Comparison of ENCODE assay signal across 32 cellular contexts in genomic region chr4:3424522-3425095, GRCh38. TPM values are rescaled to one million over a fixed set of nuclear protein-coding genes. Genes with fewer than 3 reads are reported as not detected.
"Had no signal": no experiment of that assay in that cellular context is flagged by ENCODE, and none has a peak within 500 bp of the region (broad histone marks: within the 10 kb centered on the region; RNA-seq: fewer than 3 reads in every experiment).

No MANE protein-coding gene starts in this region.

- H3K4me3 ChIP-seq: colonic mucosa, esophagus squamous epithelium, gastrocnemius medialis, heart right ventricle, left lung, lower lobe of right lung, mucosa of descending colon had no signal

- ATAC-seq: effector memory CD8-positive, alpha-beta T cell; esophagus mucosa; gastrocnemius medialis; heart right ventricle; left cardiac atrium; left lung; left ventricle myocardium superior; lower lobe of right lung; mucosa of descending colon had no signal

- FAIRE-seq: endometrium, islet of Langerhans, keratinocyte had no signal

- H3K9me3 Mint-ChIP-seq: dendritic cell treated with granulocyte-macrophage colony-stimulating factor and Interleukin-4, amounts not matched to agents 40 ng/mL and 50 ng/mL, for 4 days; effector memory CD8-positive, alpha-beta T cell; endodermal cell; mesothelial cell of epicardium had no signal

- H3K4me3 Mint-ChIP-seq: dendritic cell treated with granulocyte-macrophage colony-stimulating factor and Interleukin-4, amounts not matched to agents 40 ng/mL and 50 ng/mL, for 4 days; effector memory CD8-positive, alpha-beta T cell; endodermal cell; mesothelial cell of epicardium had no signal

- H3K27me3 Mint-ChIP-seq: dendritic cell treated with granulocyte-macrophage colony-stimulating factor and Interleukin-4, amounts not matched to agents 40 ng/mL and 50 ng/mL, for 4 days; effector memory CD8-positive, alpha-beta T cell had no signal

- H3K4me1 Mint-ChIP-seq: endodermal cell, mesothelial cell of epicardium had no signal

- DNase-seq: colonic mucosa; cortex of kidney; effector CD8-positive, alpha-beta T cell; effector memory CD8-positive, alpha-beta T cell; endodermal cell; erythroblast; esophagus squamous epithelium; foreskin fibroblast; foreskin melanocyte; gastrocnemius medialis; glutamatergic neuron; head of caudate nucleus; heart right ventricle; hippocampal formation; left cardiac atrium; lower lobe of right lung; mesenchymal stem cell; mucosa of descending colon had no signal

- H3K4me1 ChIP-seq: colonic mucosa, esophagus squamous epithelium, gastrocnemius medialis, heart right ventricle, left lung, lower lobe of right lung had no signal

- H3K27ac Mint-ChIP-seq: dendritic cell treated with granulocyte-macrophage colony-stimulating factor and Interleukin-4, amounts not matched to agents 40 ng/mL and 50 ng/mL, for 4 days; effector memory CD8-positive, alpha-beta T cell; endodermal cell; mesothelial cell of epicardium had no signal

- H3K9me3 ChIP-seq: colonic mucosa, esophagus squamous epithelium, gastrocnemius medialis, heart right ventricle, left lung, lower lobe of right lung, mucosa of descending colon had no signal

- H3K27ac ChIP-seq: colonic mucosa, epithelial cell of prostate, esophagus squamous epithelium, gastrocnemius medialis, heart right ventricle, left lung, lower lobe of right lung had no signal

- H3K27me3 ChIP-seq: colonic mucosa, esophagus squamous epithelium, gastrocnemius medialis, heart right ventricle, left lung had no signal

- H3K36me3 ChIP-seq: colonic mucosa had no signal

RNA-seq across cellular contexts. Expression of gene HGFAC, which starts 17.2 kb away (rescaled TPM):
- total RNA-seq: esophagus mucosa, kidney epithelial cell, mesenteric fat pad had no signal
- polyA plus RNA-seq: keratinocyte had no signal

RNA-seq across cellular contexts. Expression of gene DOK7, which starts 38.5 kb away (rescaled TPM):
- total RNA-seq: dermis microvascular lymphatic vessel endothelial cell, glomerular endothelial cell, lung microvascular endothelial cell, mesenteric fat pad had no signal
